Comparison of ENCODE assay signal across 1 cellular context in the genomic region with DNA sequence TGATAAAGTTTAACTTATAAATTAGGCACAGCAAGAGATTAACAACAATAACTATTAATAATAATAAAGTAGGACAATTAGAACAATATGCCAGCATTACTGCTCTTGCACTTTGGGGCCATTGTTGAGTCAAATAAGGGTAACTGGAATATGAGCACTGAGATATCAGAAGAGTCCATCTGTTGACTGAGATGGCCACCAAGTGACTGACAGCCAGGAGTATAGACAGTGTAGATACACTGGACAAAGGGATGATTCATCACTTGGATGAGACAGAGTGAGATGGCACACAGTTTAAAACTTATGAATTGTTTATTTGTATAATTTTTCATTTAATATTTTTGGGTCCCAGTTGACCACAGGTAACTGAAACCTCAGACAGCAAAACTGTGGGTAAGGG.
TF ChIP-seq lines count a peak whose summit lies in the region.

No MANE protein-coding gene starts in this region.

TF ChIP-seq in K562, 482 proteins besides CTCF, POLR2A, EP300 and RAD21 (continued from another document and continues in another):
- TF ChIP-seq JUND (IDR thresholded peaks at IDR 0.05; ENCODE audit: borderline replicate concordance, low read depth, low read length) (peak; percentile 88), JUND (tag; IDR thresholded peaks at IDR 0.05; ENCODE audit: borderline replicate concordance, low read depth, low read length) (peak; percentile 87; the same call in 2 of the 3 replicates), HNRNPH1 (optimal IDR thresholded peaks at IDR 0.05; ENCODE audit: low read depth, low read length) (no peak), CBFA2T2 (conservative IDR thresholded peaks at IDR 0.05) (peak; percentile 39; the same call in 1 of the 2 replicates), FOXM1 (IDR thresholded peaks at IDR 0.05; ENCODE audit: low read depth) (no peak), FOXM1 (CRISPR knock-in tag; IDR thresholded peaks at IDR 0.05; ENCODE audit: low read depth) (no peak), CBFA2T3 (IDR thresholded peaks at IDR 0.05) (peak; percentile 71), SAFB2 (IDR thresholded peaks at IDR 0.05; ENCODE audit: borderline replicate concordance, low read depth, low read length, severe bottlenecking) (no peak), POLR3G (IDR thresholded peaks at IDR 0.05; ENCODE audit: extremely low read depth, insufficient read length, insufficient replicate concordance) (no peak), RCOR1 (IDR thresholded peaks at IDR 0.05; ENCODE audit: borderline replicate concordance in 1 of 2, low read depth in 2 of 2, low read length in 2 of 2) (peak in 1 of 2 experiments; percentile 76; a peak in 1 of 4 replicates), PCBP1 (IDR thresholded peaks at IDR 0.05; ENCODE audit: low read depth, low read length, poor library complexity, severe bottlenecking) (no peak), ZNF311 (CRISPR knock-in tag; IDR thresholded peaks at IDR 0.05) (no peak), SIRT6 (IDR thresholded peaks at IDR 0.05; ENCODE audit: low read depth, low read length) (no peak), CBX1 (IDR thresholded peaks at IDR 0.05; ENCODE audit: low read depth) (no peak), SIX5 (IDR thresholded peaks at IDR 0.05; ENCODE audit: borderline replicate concordance in 1 of 2, insufficient read depth in 1 of 2, low read depth in 1 of 2, low read length in 2 of 2) (no peak), TCF7L2 (IDR thresholded peaks at IDR 0.05; ENCODE audit: low read depth, low read length) (no peak), FOSL1 (tag; conservative IDR thresholded peaks at IDR 0.05) (peak; percentile 86), NFATC3 (IDR thresholded peaks at IDR 0.05) (no peak), TSC22D4 (tag; IDR thresholded peaks at IDR 0.05) (no peak)
- TF ChIP-seq, protein P1, sequence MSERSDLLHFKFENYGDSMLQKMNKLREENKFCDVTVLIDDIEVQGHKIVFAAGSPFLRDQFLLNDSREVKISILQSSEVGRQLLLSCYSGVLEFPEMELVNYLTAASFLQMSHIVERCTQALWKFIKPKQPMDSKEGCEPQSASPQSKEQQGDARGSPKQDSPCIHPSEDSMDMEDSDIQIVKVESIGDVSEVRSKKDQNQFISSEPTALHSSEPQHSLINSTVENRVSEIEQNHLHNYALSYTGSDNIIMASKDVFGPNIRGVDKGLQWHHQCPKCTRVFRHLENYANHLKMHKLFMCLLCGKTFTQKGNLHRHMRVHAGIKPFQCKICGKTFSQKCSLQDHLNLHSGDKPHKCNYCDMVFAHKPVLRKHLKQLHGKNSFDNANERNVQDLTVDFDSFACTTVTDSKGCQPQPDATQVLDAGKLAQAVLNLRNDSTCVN (CRISPR knock-in tag; IDR thresholded peaks at IDR 0.05) = no peak
- TF ChIP-seq, protein P2, sequence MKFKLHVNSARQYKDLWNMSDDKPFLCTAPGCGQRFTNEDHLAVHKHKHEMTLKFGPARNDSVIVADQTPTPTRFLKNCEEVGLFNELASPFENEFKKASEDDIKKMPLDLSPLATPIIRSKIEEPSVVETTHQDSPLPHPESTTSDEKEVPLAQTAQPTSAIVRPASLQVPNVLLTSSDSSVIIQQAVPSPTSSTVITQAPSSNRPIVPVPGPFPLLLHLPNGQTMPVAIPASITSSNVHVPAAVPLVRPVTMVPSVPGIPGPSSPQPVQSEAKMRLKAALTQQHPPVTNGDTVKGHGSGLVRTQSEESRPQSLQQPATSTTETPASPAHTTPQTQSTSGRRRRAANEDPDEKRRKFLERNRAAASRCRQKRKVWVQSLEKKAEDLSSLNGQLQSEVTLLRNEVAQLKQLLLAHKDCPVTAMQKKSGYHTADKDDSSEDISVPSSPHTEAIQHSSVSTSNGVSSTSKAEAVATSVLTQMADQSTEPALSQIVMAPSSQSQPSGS (CRISPR knock-in tag; IDR thresholded peaks at IDR 0.05) = no peak
- TF ChIP-seq, protein P3, sequence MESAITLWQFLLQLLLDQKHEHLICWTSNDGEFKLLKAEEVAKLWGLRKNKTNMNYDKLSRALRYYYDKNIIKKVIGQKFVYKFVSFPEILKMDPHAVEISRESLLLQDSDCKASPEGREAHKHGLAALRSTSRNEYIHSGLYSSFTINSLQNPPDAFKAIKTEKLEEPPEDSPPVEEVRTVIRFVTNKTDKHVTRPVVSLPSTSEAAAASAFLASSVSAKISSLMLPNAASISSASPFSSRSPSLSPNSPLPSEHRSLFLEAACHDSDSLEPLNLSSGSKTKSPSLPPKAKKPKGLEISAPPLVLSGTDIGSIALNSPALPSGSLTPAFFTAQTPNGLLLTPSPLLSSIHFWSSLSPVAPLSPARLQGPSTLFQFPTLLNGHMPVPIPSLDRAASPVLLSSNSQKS (CRISPR knock-in tag; IDR thresholded peaks at IDR 0.05) = no peak
- TF ChIP-seq, protein P4, sequence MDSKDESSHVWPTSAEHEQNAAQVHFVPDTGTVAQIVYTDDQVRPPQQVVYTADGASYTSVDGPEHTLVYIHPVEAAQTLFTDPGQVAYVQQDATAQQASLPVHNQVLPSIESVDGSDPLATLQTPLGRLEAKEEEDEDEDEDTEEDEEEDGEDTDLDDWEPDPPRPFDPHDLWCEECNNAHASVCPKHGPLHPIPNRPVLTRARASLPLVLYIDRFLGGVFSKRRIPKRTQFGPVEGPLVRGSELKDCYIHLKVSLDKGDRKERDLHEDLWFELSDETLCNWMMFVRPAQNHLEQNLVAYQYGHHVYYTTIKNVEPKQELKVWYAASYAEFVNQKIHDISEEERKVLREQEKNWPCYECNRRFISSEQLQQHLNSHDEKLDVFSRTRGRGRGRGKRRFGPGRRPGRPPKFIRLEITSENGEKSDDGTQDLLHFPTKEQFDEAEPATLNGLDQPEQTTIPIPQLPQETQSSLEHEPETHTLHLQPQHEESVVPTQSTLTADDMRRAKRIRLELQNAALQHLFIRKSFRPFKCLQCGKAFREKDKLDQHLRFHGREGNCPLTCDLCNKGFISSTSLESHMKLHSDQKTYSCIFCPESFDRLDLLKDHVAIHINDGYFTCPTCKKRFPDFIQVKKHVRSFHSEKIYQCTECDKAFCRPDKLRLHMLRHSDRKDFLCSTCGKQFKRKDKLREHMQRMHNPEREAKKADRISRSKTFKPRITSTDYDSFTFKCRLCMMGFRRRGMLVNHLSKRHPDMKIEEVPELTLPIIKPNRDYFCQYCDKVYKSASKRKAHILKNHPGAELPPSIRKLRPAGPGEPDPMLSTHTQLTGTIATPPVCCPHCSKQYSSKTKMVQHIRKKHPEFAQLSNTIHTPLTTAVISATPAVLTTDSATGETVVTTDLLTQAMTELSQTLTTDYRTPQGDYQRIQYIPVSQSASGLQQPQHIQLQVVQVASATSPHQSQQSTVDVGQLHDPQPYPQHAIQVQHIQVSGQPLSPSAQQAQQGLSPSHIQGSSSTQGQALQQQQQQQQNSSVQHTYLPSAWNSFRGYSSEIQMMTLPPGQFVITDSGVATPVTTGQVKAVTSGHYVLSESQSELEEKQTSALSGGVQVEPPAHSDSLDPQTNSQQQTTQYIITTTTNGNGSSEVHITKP (IDR thresholded peaks at IDR 0.05; ENCODE audit: partially characterized antibody) = no peak
- TF ChIP-seq, protein P5, sequence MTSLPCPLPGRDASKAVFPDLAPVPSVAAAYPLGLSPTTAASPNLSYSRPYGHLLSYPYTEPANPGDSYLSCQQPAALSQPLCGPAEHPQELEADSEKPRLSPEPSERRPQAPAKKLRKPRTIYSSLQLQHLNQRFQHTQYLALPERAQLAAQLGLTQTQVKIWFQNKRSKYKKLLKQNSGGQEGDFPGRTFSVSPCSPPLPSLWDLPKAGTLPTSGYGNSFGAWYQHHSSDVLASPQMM (CRISPR knock-in tag; IDR thresholded peaks at IDR 0.05) = no peak
- TF ChIP-seq, protein P6, sequence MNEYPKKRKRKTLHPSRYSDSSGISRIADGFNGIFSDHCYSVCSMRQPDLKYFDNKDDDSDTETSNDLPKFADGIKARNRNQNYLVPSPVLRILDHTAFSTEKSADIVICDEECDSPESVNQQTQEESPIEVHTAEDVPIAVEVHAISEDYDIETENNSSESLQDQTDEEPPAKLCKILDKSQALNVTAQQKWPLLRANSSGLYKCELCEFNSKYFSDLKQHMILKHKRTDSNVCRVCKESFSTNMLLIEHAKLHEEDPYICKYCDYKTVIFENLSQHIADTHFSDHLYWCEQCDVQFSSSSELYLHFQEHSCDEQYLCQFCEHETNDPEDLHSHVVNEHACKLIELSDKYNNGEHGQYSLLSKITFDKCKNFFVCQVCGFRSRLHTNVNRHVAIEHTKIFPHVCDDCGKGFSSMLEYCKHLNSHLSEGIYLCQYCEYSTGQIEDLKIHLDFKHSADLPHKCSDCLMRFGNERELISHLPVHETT (CRISPR knock-in tag; conservative IDR thresholded peaks at IDR 0.05 in 1 of 2, IDR thresholded peaks at IDR 0.05 in 1 of 2) = no peak
- TF ChIP-seq, protein P7, sequence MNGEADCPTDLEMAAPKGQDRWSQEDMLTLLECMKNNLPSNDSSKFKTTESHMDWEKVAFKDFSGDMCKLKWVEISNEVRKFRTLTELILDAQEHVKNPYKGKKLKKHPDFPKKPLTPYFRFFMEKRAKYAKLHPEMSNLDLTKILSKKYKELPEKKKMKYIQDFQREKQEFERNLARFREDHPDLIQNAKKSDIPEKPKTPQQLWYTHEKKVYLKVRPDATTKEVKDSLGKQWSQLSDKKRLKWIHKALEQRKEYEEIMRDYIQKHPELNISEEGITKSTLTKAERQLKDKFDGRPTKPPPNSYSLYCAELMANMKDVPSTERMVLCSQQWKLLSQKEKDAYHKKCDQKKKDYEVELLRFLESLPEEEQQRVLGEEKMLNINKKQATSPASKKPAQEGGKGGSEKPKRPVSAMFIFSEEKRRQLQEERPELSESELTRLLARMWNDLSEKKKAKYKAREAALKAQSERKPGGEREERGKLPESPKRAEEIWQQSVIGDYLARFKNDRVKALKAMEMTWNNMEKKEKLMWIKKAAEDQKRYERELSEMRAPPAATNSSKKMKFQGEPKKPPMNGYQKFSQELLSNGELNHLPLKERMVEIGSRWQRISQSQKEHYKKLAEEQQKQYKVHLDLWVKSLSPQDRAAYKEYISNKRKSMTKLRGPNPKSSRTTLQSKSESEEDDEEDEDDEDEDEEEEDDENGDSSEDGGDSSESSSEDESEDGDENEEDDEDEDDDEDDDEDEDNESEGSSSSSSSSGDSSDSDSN (IDR thresholded peaks at IDR 0.05; ENCODE audit: borderline replicate concordance in 1 of 2, low read depth in 2 of 2, low read length in 2 of 2) = no peak
- TF ChIP-seq, protein P8, sequence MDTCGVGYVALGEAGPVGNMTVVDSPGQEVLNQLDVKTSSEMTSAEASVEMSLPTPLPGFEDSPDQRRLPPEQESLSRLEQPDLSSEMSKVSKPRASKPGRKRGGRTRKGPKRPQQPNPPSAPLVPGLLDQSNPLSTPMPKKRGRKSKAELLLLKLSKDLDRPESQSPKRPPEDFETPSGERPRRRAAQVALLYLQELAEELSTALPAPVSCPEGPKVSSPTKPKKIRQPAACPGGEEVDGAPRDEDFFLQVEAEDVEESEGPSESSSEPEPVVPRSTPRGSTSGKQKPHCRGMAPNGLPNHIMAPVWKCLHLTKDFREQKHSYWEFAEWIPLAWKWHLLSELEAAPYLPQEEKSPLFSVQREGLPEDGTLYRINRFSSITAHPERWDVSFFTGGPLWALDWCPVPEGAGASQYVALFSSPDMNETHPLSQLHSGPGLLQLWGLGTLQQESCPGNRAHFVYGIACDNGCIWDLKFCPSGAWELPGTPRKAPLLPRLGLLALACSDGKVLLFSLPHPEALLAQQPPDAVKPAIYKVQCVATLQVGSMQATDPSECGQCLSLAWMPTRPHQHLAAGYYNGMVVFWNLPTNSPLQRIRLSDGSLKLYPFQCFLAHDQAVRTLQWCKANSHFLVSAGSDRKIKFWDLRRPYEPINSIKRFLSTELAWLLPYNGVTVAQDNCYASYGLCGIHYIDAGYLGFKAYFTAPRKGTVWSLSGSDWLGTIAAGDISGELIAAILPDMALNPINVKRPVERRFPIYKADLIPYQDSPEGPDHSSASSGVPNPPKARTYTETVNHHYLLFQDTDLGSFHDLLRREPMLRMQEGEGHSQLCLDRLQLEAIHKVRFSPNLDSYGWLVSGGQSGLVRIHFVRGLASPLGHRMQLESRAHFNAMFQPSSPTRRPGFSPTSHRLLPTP (IDR thresholded peaks at IDR 0.05; ENCODE audit: borderline replicate concordance, extremely low read depth, insufficient read length) = no peak
- TF ChIP-seq, protein P9, sequence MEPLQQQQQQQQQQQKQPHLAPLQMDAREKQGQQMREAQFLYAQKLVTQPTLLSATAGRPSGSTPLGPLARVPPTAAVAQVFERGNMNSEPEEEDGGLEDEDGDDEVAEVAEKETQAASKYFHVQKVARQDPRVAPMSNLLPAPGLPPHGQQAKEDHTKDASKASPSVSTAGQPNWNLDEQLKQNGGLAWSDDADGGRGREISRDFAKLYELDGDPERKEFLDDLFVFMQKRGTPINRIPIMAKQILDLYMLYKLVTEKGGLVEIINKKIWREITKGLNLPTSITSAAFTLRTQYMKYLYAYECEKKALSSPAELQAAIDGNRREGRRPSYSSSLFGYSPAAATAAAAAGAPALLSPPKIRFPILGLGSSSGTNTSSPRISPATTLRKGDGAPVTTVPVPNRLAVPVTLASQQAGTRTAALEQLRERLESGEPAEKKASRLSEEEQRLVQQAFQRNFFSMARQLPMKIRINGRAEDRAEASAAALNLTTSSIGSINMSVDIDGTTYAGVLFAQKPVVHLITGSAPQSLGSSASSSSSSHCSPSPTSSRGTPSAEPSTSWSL (CRISPR knock-in tag; IDR thresholded peaks at IDR 0.05; ENCODE audit: borderline replicate concordance) = no peak
- TF ChIP-seq, protein P10, sequence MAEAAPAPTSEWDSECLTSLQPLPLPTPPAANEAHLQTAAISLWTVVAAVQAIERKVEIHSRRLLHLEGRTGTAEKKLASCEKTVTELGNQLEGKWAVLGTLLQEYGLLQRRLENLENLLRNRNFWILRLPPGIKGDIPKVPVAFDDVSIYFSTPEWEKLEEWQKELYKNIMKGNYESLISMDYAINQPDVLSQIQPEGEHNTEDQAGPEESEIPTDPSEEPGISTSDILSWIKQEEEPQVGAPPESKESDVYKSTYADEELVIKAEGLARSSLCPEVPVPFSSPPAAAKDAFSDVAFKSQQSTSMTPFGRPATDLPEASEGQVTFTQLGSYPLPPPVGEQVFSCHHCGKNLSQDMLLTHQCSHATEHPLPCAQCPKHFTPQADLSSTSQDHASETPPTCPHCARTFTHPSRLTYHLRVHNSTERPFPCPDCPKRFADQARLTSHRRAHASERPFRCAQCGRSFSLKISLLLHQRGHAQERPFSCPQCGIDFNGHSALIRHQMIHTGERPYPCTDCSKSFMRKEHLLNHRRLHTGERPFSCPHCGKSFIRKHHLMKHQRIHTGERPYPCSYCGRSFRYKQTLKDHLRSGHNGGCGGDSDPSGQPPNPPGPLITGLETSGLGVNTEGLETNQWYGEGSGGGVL (CRISPR knock-in tag; IDR thresholded peaks at IDR 0.05) = no peak
- TF ChIP-seq, protein P11, sequence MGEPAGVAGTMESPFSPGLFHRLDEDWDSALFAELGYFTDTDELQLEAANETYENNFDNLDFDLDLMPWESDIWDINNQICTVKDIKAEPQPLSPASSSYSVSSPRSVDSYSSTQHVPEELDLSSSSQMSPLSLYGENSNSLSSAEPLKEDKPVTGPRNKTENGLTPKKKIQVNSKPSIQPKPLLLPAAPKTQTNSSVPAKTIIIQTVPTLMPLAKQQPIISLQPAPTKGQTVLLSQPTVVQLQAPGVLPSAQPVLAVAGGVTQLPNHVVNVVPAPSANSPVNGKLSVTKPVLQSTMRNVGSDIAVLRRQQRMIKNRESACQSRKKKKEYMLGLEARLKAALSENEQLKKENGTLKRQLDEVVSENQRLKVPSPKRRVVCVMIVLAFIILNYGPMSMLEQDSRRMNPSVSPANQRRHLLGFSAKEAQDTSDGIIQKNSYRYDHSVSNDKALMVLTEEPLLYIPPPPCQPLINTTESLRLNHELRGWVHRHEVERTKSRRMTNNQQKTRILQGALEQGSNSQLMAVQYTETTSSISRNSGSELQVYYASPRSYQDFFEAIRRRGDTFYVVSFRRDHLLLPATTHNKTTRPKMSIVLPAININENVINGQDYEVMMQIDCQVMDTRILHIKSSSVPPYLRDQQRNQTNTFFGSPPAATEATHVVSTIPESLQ (CRISPR knock-in tag; IDR thresholded peaks at IDR 0.05) = no peak
